In the genomic region with DNA sequence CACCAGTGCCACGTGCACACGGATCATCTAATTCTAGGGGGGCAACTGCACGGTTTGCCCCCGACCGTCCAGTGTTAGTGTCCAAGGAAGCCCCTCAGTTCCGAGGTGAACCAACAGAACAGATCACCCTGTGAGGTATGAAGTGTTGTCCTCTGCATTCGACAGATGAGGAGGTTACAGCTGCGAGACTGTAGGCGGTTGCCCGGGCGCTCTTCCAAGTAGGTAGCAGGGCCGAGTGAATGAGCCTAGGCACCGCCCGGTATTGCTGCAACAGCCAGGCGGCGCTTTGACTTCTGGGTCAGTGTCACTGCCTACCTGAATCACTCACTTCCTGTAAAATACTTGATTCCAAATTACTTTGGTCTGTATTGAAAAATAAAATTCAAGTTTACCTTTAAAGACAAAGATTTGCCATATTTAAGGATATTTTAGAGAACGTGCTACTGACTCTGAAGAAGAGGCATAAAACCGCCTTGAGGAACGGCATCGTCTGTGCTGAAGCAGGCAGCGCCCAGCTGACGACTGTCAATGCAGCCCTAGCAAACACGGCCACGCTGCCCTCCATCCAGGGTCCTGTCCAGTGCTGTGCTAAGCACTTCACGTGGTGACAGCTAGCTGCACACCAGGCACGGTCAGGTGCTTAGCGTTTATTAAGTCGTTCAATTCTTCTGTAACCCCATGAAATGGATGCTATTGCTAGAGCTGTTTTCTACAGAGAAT, we compare ENCODE assay signal across 8 cellular contexts. TPM values are rescaled to one million over a fixed set of nuclear protein-coding genes. Genes with fewer than 3 reads are reported as not detected.
DNase-seq lines count a peak whose midpoint lies in the region; ATAC-seq and TF ChIP-seq lines count a peak whose summit lies in the region.

No MANE protein-coding gene starts in this region.

- H3K4me1 ChIP-seq in CD4-positive, CD25-positive, alpha-beta regulatory T cell (ENCODE audit: control insufficient read depth, insufficient read depth, low read length, poor library complexity, severe bottlenecking) = peaks cover 70% of the 10 kb centered on the region
- H3K4me1 ChIP-seq in right lobe of liver = peaks cover 0 to 10% (median 0%) of the 10 kb centered on the region in 4 donors

- H3K9me3 Mint-ChIP-seq in CD4-positive, CD25-positive, alpha-beta regulatory T cell = peaks cover 0 to 6% (median 3%) of the 10 kb centered on the region in 7 donors
- H3K9me3 Mint-ChIP-seq in activated T-helper 1 cell treated with anti-CD3 and anti-CD28 coated beads, Interleukin-12 subunit alpha, Interleukin-12 subunit beta, Interleukin-2, Interleukin-4 antibody, amounts not matched to agents 30 ng/mL and 10 ng/mL and 1 ng/mL, durations not matched to agents 14 hours and 24 hours and 36 hours = peaks cover 6% of the 10 kb centered on the region
- H3K9me3 Mint-ChIP-seq in nephron progenitor cell = no peaks in the 10 kb centered on the region

- peak overlapping the region; percentile 99 to 100 (median 99) for H3K27ac Mint-ChIP-seq in CD4-positive, CD25-positive, alpha-beta regulatory T cell
- H3K27ac Mint-ChIP-seq in activated T-helper 1 cell treated with anti-CD3 and anti-CD28 coated beads, Interleukin-12 subunit alpha, Interleukin-12 subunit beta, Interleukin-2, Interleukin-4 antibody, amounts not matched to agents 30 ng/mL and 10 ng/mL and 1 ng/mL, durations not matched to agents 14 hours and 24 hours and 36 hours = peak overlapping the region; percentile 59
- H3K27ac Mint-ChIP-seq in nephron progenitor cell = no peak overlapping the region

- 59% methylated on average over 19 of the region's 28 CpGs for WGBS in right lobe of liver (ENCODE audit: insufficient coverage, low coverage, low lambda C conversion rate, missing lambda C conversion rate)

- H3K27me3 ChIP-seq in CD4-positive, CD25-positive, alpha-beta regulatory T cell (ENCODE audit: control insufficient read depth, insufficient read depth, low read length) = no peaks in the 10 kb centered on the region
- no peaks in the 10 kb centered on the region for H3K27me3 ChIP-seq in right lobe of liver

- peak overlapping the region; percentile 61 for H3K4me3 ChIP-seq in CD4-positive, CD25-positive, alpha-beta regulatory T cell (ENCODE audit: low read depth, low read length)
- H3K4me3 ChIP-seq in right lobe of liver = no peak overlapping the region

- peak in 1 of 2 donors; percentile 9 for ATAC-seq in CD4-positive, CD25-positive, alpha-beta regulatory T cell (ENCODE audit: low read depth in 2 of 2)
- peak; percentile 92 to 99 (median 98) for ATAC-seq in right lobe of liver

- H3K36me3 ChIP-seq in CD4-positive, CD25-positive, alpha-beta regulatory T cell (ENCODE audit: control insufficient read depth, insufficient read depth, low read length) = no peaks in the 10 kb centered on the region
- no peaks in the 10 kb centered on the region for H3K36me3 ChIP-seq in right lobe of liver

- H3K4me1 Mint-ChIP-seq in CD4-positive, CD25-positive, alpha-beta regulatory T cell = peaks cover 27 to 79% (median 59%) of the 10 kb centered on the region in 4 donors
- H3K4me1 Mint-ChIP-seq in activated T-helper 1 cell treated with anti-CD3 and anti-CD28 coated beads, Interleukin-12 subunit alpha, Interleukin-12 subunit beta, Interleukin-2, Interleukin-4 antibody, amounts not matched to agents 30 ng/mL and 10 ng/mL and 1 ng/mL, durations not matched to agents 14 hours and 24 hours and 36 hours (ENCODE audit: low read depth) = peaks cover 80% of the 10 kb centered on the region
- peaks cover 22% of the 10 kb centered on the region for H3K4me1 Mint-ChIP-seq in nephron progenitor cell

- peaks cover 4% of the 10 kb centered on the region for H3K27me3 Mint-ChIP-seq in CD4-positive, CD25-positive, alpha-beta regulatory T cell
- no peaks in the 10 kb centered on the region for H3K27me3 Mint-ChIP-seq in activated T-helper 1 cell treated with anti-CD3 and anti-CD28 coated beads, Interleukin-12 subunit alpha, Interleukin-12 subunit beta, Interleukin-2, Interleukin-4 antibody, amounts not matched to agents 30 ng/mL and 10 ng/mL and 1 ng/mL, durations not matched to agents 14 hours and 24 hours and 36 hours (ENCODE audit: insufficient read depth)
- peaks cover 10% of the 10 kb centered on the region for H3K27me3 Mint-ChIP-seq in nephron progenitor cell (ENCODE audit: low read depth, poor library complexity)

- in situ Hi-C loops in GM13977 (cut with MboI; ENCODE audit: low pct_unique_long_range_greater_than_20kb, low sequenced_read_pairs, unreplicated experiment) = no loop called here

- DNase-seq in CD4-positive, CD25-positive, alpha-beta regulatory T cell = peak in 2 of 3 donors; percentile 44 to 64
- peak; percentile 60 for DNase-seq in NCI-H2029 treated with DMSO at 0.1 percent for 48 hours (lab: John Stamatoyannopoulos, UW)
- no peak for DNase-seq in activated T-helper 1 cell treated with anti-CD3 and anti-CD28 coated beads, Interleukin-12 subunit alpha, Interleukin-12 subunit beta, Interleukin-2, Interleukin-4 antibody, amounts not matched to agents 30 ng/mL and 10 ng/mL and 1 ng/mL, durations not matched to agents 14 hours and 24 hours and 36 hours (ENCODE audit: low spot score)
- peak; percentile 84 to 88 (median 87) for DNase-seq in right lobe of liver
- no peak for DNase-seq in SK-N-DZ (ENCODE audit: low spot score)
- no peak for DNase-seq in GM13977 (ENCODE audit: low spot score)
- no peak for DNase-seq in GDM1 (lab: John Stamatoyannopoulos, UW)
- no peak for DNase-seq in nephron progenitor cell

- TF ChIP-seq CTCF in right lobe of liver (IDR thresholded peaks at IDR 0.05) = peak in 3 of 4 donors; percentile 24 to 34 (median 29)
- TF ChIP-seq CTCF in GM13977 (IDR thresholded peaks at IDR 0.05; ENCODE audit: extremely low read depth, insufficient read depth, missing control alignments) = no peak
- no peak for TF ChIP-seq CTCF in nephron progenitor cell (IDR thresholded peaks at IDR 0.05)

- TF ChIP-seq POLR2A in right lobe of liver (IDR thresholded peaks at IDR 0.05) = peak; percentile 49

- intact Hi-C loops in activated T-helper 1 cell treated with anti-CD3 and anti-CD28 coated beads, Interleukin-12 subunit alpha, Interleukin-12 subunit beta, Interleukin-2, Interleukin-4 antibody, amounts not matched to agents 30 ng/mL and 10 ng/mL and 1 ng/mL, durations not matched to agents 14 hours and 24 hours and 36 hours (cut with micrococcal nuclease) = no loop called here
- intact Hi-C loops in right lobe of liver (cut with DNase I) = no loop called here

- peak overlapping the region; percentile 96 for H3K27ac ChIP-seq in CD4-positive, CD25-positive, alpha-beta regulatory T cell (ENCODE audit: insufficient read depth, low read length, poor library complexity, severe bottlenecking)
- H3K27ac ChIP-seq in right lobe of liver = no peak overlapping the region

- H3K9me3 ChIP-seq in CD4-positive, CD25-positive, alpha-beta regulatory T cell (ENCODE audit: control insufficient read depth in 2 of 2, low read length in 2 of 2) = no peaks in the 10 kb centered on the region
- no peaks in the 10 kb centered on the region for H3K9me3 ChIP-seq in right lobe of liver

- H3K4me3 Mint-ChIP-seq in CD4-positive, CD25-positive, alpha-beta regulatory T cell = peak overlapping the region; percentile 72 to 83 (median 80)
- H3K4me3 Mint-ChIP-seq in activated T-helper 1 cell treated with anti-CD3 and anti-CD28 coated beads, Interleukin-12 subunit alpha, Interleukin-12 subunit beta, Interleukin-2, Interleukin-4 antibody, amounts not matched to agents 30 ng/mL and 10 ng/mL and 1 ng/mL, durations not matched to agents 14 hours and 24 hours and 36 hours = peak overlapping the region; percentile 23
- no peak overlapping the region for H3K4me3 Mint-ChIP-seq in nephron progenitor cell

- peaks cover 9% of the 10 kb centered on the region for H3K36me3 Mint-ChIP-seq in CD4-positive, CD25-positive, alpha-beta regulatory T cell
- peaks cover 9% of the 10 kb centered on the region for H3K36me3 Mint-ChIP-seq in activated T-helper 1 cell treated with anti-CD3 and anti-CD28 coated beads, Interleukin-12 subunit alpha, Interleukin-12 subunit beta, Interleukin-2, Interleukin-4 antibody, amounts not matched to agents 30 ng/mL and 10 ng/mL and 1 ng/mL, durations not matched to agents 14 hours and 24 hours and 36 hours (ENCODE audit: low read depth)
- H3K36me3 Mint-ChIP-seq in nephron progenitor cell (ENCODE audit: low read depth) = no peaks in the 10 kb centered on the region

RNA-seq across cellular contexts. Expression of a gene that starts 19.3 kb away (rescaled TPM):
- 265 TPM for total RNA-seq in CD4-positive, CD25-positive, alpha-beta regulatory T cell
- polyA plus RNA-seq in CD4-positive, CD25-positive, alpha-beta regulatory T cell = 100 to 1,000 TPM in 1 of 4 donors, 10 to 100 TPM in 3; 93.8 to 116 (median 99.6) TPM
- total RNA-seq in activated T-helper 1 cell treated with anti-CD3 and anti-CD28 coated beads, Interleukin-12 subunit alpha, Interleukin-12 subunit beta, Interleukin-2, Interleukin-4 antibody, amounts not matched to agents 30 ng/mL and 10 ng/mL and 1 ng/mL, durations not matched to agents 14 hours and 24 hours and 36 hours = 22.9 and 23.5 TPM in 2 replicates
- total RNA-seq in right lobe of liver = 1 to 10 TPM; 3.5 to 7.9 (median 4.6) TPM
- polyA plus RNA-seq in SK-N-DZ (2014; cell fraction: cytosol; rRNA removed) = 14.5 and 15.7 TPM in 2 replicates
- 14.6 and 15.5 TPM in 2 replicates for polyA plus RNA-seq in SK-N-DZ (2014; cell fraction: nucleus; rRNA removed)

RNA-seq across cellular contexts. Expression of a gene that starts 27.3 kb away (rescaled TPM):
- not detected for total RNA-seq in CD4-positive, CD25-positive, alpha-beta regulatory T cell
- polyA plus RNA-seq in CD4-positive, CD25-positive, alpha-beta regulatory T cell = under 1 TPM in 2 of 4 donors, not detected in 2; 0.22 to 0.86 TPM
- total RNA-seq in activated T-helper 1 cell treated with anti-CD3 and anti-CD28 coated beads, Interleukin-12 subunit alpha, Interleukin-12 subunit beta, Interleukin-2, Interleukin-4 antibody, amounts not matched to agents 30 ng/mL and 10 ng/mL and 1 ng/mL, durations not matched to agents 14 hours and 24 hours and 36 hours = not detected in 2 replicates
- not detected for total RNA-seq in right lobe of liver
- not detected in 2 replicates for polyA plus RNA-seq in SK-N-DZ (2014; cell fraction: cytosol; rRNA removed)
- polyA plus RNA-seq in SK-N-DZ (2014; cell fraction: nucleus; rRNA removed) = not detected in 2 replicates

Comparison
In these comparisons a context has a peak if more than half of its experiments do, and no peak if none do; other contexts are left out.
1. DNase-seq: peak in CD4-positive, CD25-positive, alpha-beta regulatory T cell (2 of 3), NCI-H2029 treated with DMSO at 0.1 percent for 48 hours (single experiment) and right lobe of liver (3 of 3); none in activated T-helper 1 cell treated with anti-CD3 and anti-CD28 coated beads, Interleukin-12 subunit alpha, Interleukin-12 subunit beta, Interleukin-2, Interleukin-4 antibody, amounts not matched to agents 30 ng/mL and 10 ng/mL and 1 ng/mL, durations not matched to agents 14 hours and 24 hours and 36 hours (single experiment), SK-N-DZ (single experiment), GM13977 (single experiment), GDM1 (single experiment) and nephron progenitor cell (single experiment).
2. CTCF ChIP-seq: peak in right lobe of liver (3 of 4); none in GM13977 (single experiment) and nephron progenitor cell (single experiment).
3. RNA of a gene that starts 19.3 kb away (total RNA-seq): 265 TPM in CD4-positive, CD25-positive, alpha-beta regulatory T cell (single experiment); 22.9 to 23.5 TPM in activated T-helper 1 cell treated with anti-CD3 and anti-CD28 coated beads, Interleukin-12 subunit alpha, Interleukin-12 subunit beta, Interleukin-2, Interleukin-4 antibody, amounts not matched to agents 30 ng/mL and 10 ng/mL and 1 ng/mL, durations not matched to agents 14 hours and 24 hours and 36 hours and 3.5 to 7.9 TPM in right lobe of liver; every median in the first group is over 10 times any median in the second.